In the genomic region with DNA sequence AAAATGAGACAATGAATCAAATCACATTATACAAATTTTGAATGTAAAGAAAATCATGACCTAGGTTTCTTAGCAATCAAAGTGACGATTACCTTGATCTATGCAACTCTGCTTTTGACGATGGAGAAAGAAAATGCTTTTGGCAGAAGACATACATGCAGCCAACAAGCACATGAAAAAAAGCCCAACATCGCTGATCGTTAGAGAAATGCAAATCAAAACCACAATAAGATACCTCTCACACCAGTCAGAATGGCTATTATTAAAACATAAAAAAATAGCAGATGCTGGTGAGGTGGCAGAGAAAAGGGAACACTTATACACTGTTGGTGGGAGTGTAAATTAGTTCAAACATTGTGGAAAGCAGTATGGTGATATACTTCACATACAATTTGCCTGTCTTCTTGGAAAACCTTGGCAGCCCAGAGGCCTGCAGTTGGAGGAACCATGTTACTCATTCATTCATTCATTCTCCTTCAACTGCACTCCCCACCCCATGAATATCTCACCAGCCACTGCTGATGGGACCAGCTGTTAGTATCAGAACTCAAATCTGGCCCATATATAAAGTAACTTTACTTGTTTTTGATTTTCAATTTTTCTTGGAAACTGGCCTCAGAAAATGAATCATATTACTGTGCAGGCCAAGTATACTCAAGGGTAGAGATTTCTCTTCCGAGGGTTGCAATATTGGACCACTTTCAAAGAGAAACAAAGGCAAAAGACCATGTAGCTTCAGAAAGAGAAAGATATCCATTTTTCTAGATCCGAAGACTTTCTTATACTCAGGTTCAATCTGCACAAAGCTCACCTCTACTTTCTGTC, we compare ENCODE assay signal across 1 cellular context.
TF ChIP-seq lines count a peak whose summit lies in the region.

No MANE protein-coding gene starts in this region.

TF ChIP-seq in GM23338, 12 proteins besides CTCF, POLR2A, EP300 and RAD21:
- TF ChIP-seq, protein P1, sequence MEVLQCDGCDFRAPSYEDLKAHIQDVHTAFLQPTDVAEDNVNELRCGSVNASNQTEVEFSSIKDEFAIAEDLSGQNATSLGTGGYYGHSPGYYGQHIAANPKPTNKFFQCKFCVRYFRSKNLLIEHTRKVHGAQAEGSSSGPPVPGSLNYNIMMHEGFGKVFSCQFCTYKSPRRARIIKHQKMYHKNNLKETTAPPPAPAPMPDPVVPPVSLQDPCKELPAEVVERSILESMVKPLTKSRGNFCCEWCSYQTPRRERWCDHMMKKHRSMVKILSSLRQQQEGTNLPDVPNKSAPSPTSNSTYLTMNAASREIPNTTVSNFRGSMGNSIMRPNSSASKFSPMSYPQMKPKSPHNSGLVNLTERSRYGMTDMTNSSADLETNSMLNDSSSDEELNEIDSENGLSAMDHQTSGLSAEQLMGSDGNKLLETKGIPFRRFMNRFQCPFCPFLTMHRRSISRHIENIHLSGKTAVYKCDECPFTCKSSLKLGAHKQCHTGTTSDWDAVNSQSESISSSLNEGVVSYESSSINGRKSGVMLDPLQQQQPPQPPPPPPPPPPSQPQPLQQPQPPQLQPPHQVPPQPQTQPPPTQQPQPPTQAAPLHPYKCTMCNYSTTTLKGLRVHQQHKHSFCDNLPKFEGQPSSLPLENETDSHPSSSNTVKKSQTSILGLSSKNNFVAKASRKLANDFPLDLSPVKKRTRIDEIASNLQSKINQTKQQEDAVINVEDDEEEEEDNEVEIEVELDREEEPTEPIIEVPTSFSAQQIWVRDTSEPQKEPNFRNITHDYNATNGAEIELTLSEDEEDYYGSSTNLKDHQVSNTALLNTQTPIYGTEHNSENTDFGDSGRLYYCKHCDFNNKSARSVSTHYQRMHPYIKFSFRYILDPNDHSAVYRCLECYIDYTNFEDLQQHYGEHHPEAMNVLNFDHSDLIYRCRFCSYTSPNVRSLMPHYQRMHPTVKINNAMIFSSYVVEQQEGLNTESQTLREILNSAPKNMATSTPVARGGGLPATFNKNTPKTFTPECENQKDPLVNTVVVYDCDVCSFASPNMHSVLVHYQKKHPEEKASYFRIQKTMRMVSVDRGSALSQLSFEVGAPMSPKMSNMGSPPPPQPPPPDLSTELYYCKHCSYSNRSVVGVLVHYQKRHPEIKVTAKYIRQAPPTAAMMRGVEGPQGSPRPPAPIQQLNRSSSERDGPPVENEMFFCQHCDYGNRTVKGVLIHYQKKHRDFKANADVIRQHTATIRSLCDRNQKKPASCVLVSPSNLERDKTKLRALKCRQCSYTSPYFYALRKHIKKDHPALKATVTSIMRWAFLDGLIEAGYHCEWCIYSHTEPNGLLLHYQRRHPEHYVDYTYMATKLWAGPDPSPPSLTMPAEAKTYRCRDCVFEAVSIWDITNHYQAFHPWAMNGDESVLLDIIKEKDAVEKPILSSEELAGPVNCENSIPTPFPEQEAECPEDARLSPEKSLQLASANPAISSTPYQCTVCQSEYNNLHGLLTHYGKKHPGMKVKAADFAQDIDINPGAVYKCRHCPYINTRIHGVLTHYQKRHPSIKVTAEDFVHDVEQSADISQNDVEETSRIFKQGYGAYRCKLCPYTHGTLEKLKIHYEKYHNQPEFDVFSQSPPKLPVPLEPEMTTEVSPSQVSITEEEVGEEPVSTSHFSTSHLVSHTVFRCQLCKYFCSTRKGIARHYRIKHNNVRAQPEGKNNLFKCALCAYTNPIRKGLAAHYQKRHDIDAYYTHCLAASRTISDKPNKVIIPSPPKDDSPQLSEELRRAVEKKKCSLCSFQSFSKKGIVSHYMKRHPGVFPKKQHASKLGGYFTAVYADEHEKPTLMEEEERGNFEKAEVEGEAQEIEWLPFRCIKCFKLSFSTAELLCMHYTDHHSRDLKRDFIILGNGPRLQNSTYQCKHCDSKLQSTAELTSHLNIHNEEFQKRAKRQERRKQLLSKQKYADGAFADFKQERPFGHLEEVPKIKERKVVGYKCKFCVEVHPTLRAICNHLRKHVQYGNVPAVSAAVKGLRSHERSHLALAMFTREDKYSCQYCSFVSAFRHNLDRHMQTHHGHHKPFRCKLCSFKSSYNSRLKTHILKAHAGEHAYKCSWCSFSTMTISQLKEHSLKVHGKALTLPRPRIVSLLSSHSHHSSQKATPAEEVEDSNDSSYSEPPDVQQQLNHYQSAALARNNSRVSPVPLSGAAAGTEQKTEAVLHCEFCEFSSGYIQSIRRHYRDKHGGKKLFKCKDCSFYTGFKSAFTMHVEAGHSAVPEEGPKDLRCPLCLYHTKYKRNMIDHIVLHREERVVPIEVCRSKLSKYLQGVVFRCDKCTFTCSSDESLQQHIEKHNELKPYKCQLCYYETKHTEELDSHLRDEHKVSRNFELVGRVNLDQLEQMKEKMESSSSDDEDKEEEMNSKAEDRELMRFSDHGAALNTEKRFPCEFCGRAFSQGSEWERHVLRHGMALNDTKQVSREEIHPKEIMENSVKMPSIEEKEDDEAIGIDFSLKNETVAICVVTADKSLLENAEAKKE (CRISPR knock-in tag; IDR thresholded peaks at IDR 0.05) = no peak
- TF ChIP-seq, protein P2, sequence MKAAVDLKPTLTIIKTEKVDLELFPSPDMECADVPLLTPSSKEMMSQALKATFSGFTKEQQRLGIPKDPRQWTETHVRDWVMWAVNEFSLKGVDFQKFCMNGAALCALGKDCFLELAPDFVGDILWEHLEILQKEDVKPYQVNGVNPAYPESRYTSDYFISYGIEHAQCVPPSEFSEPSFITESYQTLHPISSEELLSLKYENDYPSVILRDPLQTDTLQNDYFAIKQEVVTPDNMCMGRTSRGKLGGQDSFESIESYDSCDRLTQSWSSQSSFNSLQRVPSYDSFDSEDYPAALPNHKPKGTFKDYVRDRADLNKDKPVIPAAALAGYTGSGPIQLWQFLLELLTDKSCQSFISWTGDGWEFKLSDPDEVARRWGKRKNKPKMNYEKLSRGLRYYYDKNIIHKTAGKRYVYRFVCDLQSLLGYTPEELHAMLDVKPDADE (IDR thresholded peaks at IDR 0.05) = no peak
- TF ChIP-seq POLR2AphosphoS5 (IDR thresholded peaks at IDR 0.05; ENCODE audit: low read depth) (no peak), STAT1 (IDR thresholded peaks at IDR 0.05; ENCODE audit: unreplicated experiment) (no peak), ZNF331 (CRISPR knock-in tag; IDR thresholded peaks at IDR 0.05; ENCODE audit: low read depth) (no peak), JUNB (IDR thresholded peaks at IDR 0.05; ENCODE audit: unreplicated experiment) (no peak), EZH2phosphoT487 (IDR thresholded peaks at IDR 0.05; ENCODE audit: unreplicated experiment) (no peak), REST (IDR thresholded peaks at IDR 0.05; ENCODE audit: unreplicated experiment) (no peak), NANOG (IDR thresholded peaks at IDR 0.05; ENCODE audit: borderline replicate concordance) (no peak), ZNF114 (CRISPR knock-in tag; IDR thresholded peaks at IDR 0.05) (no peak), CREB1 (CRISPR knock-in tag; IDR thresholded peaks at IDR 0.05; ENCODE audit: low read depth) (no peak), EZH2 (IDR thresholded peaks at IDR 0.05; ENCODE audit: low read depth, unreplicated experiment) (no peak)
TF ChIP-seq in GM23338: peak in this region for 0.
